8 cellular contexts compared by ENCODE assay signal in genomic region chr3:3126477-3127431, GRCh38. TPM values are rescaled to one million over a fixed set of nuclear protein-coding genes. Genes with fewer than 3 reads are reported as not detected.
DNase-seq lines count a peak whose midpoint lies in the region; ATAC-seq and TF ChIP-seq lines count a peak whose summit lies in the region.

Gene TRNT1, plus strand, starts transcription at chr3:3126940. Its CDS starts 2,101 bp downstream, at chr3:3129041.

- H3F3A ChIP-seq in Loucy (ENCODE audit: low read depth) = no peaks in the 10 kb centered on the region

- peak within 1 kb of the TSS; percentile 83 for H2AFZ ChIP-seq in Loucy (ENCODE audit: low read length)

- H3K27me3 Mint-ChIP-seq in natural killer cell treated with Interleukin-12 subunit alpha and Interleukin-12 subunit beta and Interleukin-15 and Interleukin-18, amount 100 ng/mL, for 72 hours = no peaks in the 10 kb centered on the region

- peaks cover 23% of the 10 kb centered on the region for H3K36me3 Mint-ChIP-seq in natural killer cell treated with Interleukin-12 subunit alpha and Interleukin-12 subunit beta and Interleukin-15 and Interleukin-18, amount 100 ng/mL, for 72 hours

- peak within 1 kb of the TSS; percentile 99 to 100 for H3K27ac Mint-ChIP-seq in natural killer cell treated with Interleukin-12 subunit alpha and Interleukin-12 subunit beta and Interleukin-15 and Interleukin-18, amount 100 ng/mL, for 72 hours

- peak; percentile 93 for DNase-seq in ELR (ENCODE audit: low read depth)
- DNase-seq in H7 = peak; percentile 96
- peak; percentile 81 to 89 for DNase-seq in SHP77 (lab: John Stamatoyannopoulos, UW)
- DNase-seq in activated effector memory CD4-positive, alpha-beta T cell treated with Interleukin-2 at 50 U/mL for 16 hours = peak; percentile 93
- peak; percentile 95 for DNase-seq in fibroblast of pulmonary artery (ENCODE audit: low read depth)
- DNase-seq in natural killer cell treated with Interleukin-12 subunit alpha and Interleukin-12 subunit beta and Interleukin-15 and Interleukin-18, amount 100 ng/mL, for 72 hours (ENCODE audit: low spot score) = peak; percentile 97
- peak; percentile 96 for DNase-seq in stimulated activated naive CD4-positive, alpha-beta T cell treated with Interleukin-2 at 50 U/mL for 16 hours (lab: John Stamatoyannopoulos, UW)

- peak within 1 kb of the TSS; percentile 99 for H3K4me3 Mint-ChIP-seq in natural killer cell treated with Interleukin-12 subunit alpha and Interleukin-12 subunit beta and Interleukin-15 and Interleukin-18, amount 100 ng/mL, for 72 hours

- H3K9me3 Mint-ChIP-seq in natural killer cell treated with Interleukin-12 subunit alpha and Interleukin-12 subunit beta and Interleukin-15 and Interleukin-18, amount 100 ng/mL, for 72 hours = no peaks in the 10 kb centered on the region

- H3K79me2 ChIP-seq in Loucy (ENCODE audit: insufficient read depth, low read length) = peaks cover 44% of the 10 kb centered on the region

- H4K20me1 ChIP-seq in Loucy (ENCODE audit: insufficient read depth, low read length, poor library complexity, severe bottlenecking) = peaks cover 26% of the 10 kb centered on the region

- H3K4me1 ChIP-seq in Loucy (ENCODE audit: insufficient read depth, low read length, poor library complexity, severe bottlenecking) = peaks cover 36% of the 10 kb centered on the region

- H3K9ac ChIP-seq in Loucy (ENCODE audit: low read depth, low read length, poor library complexity, severe bottlenecking) = peak within 1 kb of the TSS; percentile 96

- peaks cover 10% of the 10 kb centered on the region for H3K36me3 ChIP-seq in H7 (replicated peaks; ENCODE audit: control insufficient read depth, insufficient read depth, low read length)
- H3K36me3 ChIP-seq in Loucy (ENCODE audit: insufficient read depth, low read length) = peaks cover 9% of the 10 kb centered on the region; the same call in 1 of the 2 replicates

- H3K9me3 ChIP-seq in Loucy (ENCODE audit: insufficient read depth, low read depth, low read length) = no peaks in the 10 kb centered on the region

- H3K9me2 ChIP-seq in Loucy (replicated peaks; ENCODE audit: low read depth, low read length) = no peaks in the 10 kb centered on the region

- H3K4me1 Mint-ChIP-seq in natural killer cell treated with Interleukin-12 subunit alpha and Interleukin-12 subunit beta and Interleukin-15 and Interleukin-18, amount 100 ng/mL, for 72 hours (ENCODE audit: low read depth in 2 of 2) = peaks cover 29 to 38% of the 10 kb centered on the region in 2 donors

- H3K27me3 ChIP-seq in H7 (ENCODE audit: control insufficient read depth, insufficient read depth, low read length) (no peaks in the 10 kb centered on the region), Loucy (ENCODE audit: insufficient read depth, low read length, poor library complexity, severe bottlenecking) (no peaks in the 10 kb centered on the region)

- peak within 1 kb of the TSS; percentile 97 for H3K4me3 ChIP-seq in H7 (ENCODE audit: insufficient read depth, low read depth, low read length)
- H3K4me3 ChIP-seq in Loucy (ENCODE audit: low read length, poor library complexity, severe bottlenecking) = peak within 1 kb of the TSS; percentile 98
- peak within 1 kb of the TSS; percentile 90 for H3K4me3 ChIP-seq in fibroblast of pulmonary artery (replicated peaks; ENCODE audit: low read depth, low read length)

- peak; percentile 93 to 96 for ATAC-seq in natural killer cell treated with Interleukin-12 subunit alpha and Interleukin-12 subunit beta and Interleukin-15 and Interleukin-18, amount 100 ng/mL, for 72 hours

- H3K4me2 ChIP-seq in Loucy (ENCODE audit: low read depth, low read length, poor library complexity, severe bottlenecking) = peak within 1 kb of the TSS; percentile 80

- TF ChIP-seq CTCF in Loucy (conservative IDR thresholded peaks at IDR 0.05; ENCODE audit: low read length) (no peak), fibroblast of pulmonary artery (IDR thresholded peaks at IDR 0.05; ENCODE audit: low read length, missing control alignments) (no peak)

RNA-seq across cellular contexts. Expression of gene TRNT1, which starts in this region (rescaled TPM):
- 14.3 and 14.7 TPM in 2 replicates for total RNA-seq in H7 (2014; rRNA removed; shearing (Covaris generic))
- total RNA-seq in natural killer cell treated with Interleukin-12 subunit alpha and Interleukin-12 subunit beta and Interleukin-15 and Interleukin-18, amount 100 ng/mL, for 72 hours = 10 to 100 TPM; 29.7 to 70.0 TPM

Comparison
In these comparisons a context has a peak if more than half of its experiments do, and no peak if none do; other contexts are left out.
1. Peak in every context shown above with its lines: DNase-seq, ATAC-seq and H3K4me3 ChIP-seq.